ENCODE assay signal across 8 cellular contexts in genomic region chr9:37920471-37921167, GRCh38. TPM values are rescaled to one million over a fixed set of nuclear protein-coding genes. Genes with fewer than 3 reads are reported as not detected.
DNase-seq lines count a peak whose midpoint lies in the region; ATAC-seq and TF ChIP-seq lines count a peak whose summit lies in the region.

No MANE protein-coding gene starts in this region.

- H3K9me3 ChIP-seq in mammary epithelial cell (replicated peaks; ENCODE audit: insufficient read depth, low read length) (no peaks in the 10 kb centered on the region), upper lobe of right lung (no peaks in the 10 kb centered on the region)

- H3K4me2 ChIP-seq in mammary epithelial cell (ENCODE audit: insufficient read depth, low read depth, low read length): peak overlapping the region; percentile 77

- no peak overlapping the region for H3K27ac ChIP-seq in mammary epithelial cell (ENCODE audit: insufficient read depth, low read depth, low read length)
- H3K27ac ChIP-seq in upper lobe of right lung: no peak overlapping the region

- no TSS peak for BruUV-seq in mammary epithelial cell (replicated peaks; lab: Mats Ljungman, UMichigan)

- H3K4me3 ChIP-seq in mammary epithelial cell (replicated peaks in 1 of 3; ENCODE audit: insufficient read depth in 1 of 3, low read depth in 2 of 3, low read length in 3 of 3) (no peak overlapping the region), upper lobe of right lung (no peak overlapping the region)

- dilution Hi-C loops in mammary epithelial cell (cut with HindIII; ENCODE audit: low sequenced_read_pairs): no loop called here

- H4K20me1 ChIP-seq in mammary epithelial cell (ENCODE audit: insufficient read depth, low read length): no peaks in the 10 kb centered on the region

- ATAC-seq in HG03280 (IDR thresholded peaks at IDR 0.05; ENCODE audit: unreplicated experiment) (peak; percentile 59), upper lobe of right lung (peak; percentile 6), GM21717 (IDR thresholded peaks at IDR 0.05; ENCODE audit: unreplicated experiment) (no peak)

- H3K79me2 ChIP-seq in mammary epithelial cell (ENCODE audit: insufficient read depth, low read length): peaks cover 19% of the 10 kb centered on the region

- H3K4me1 ChIP-seq in mammary epithelial cell (ENCODE audit: insufficient read depth, low read length): peaks cover 29% of the 10 kb centered on the region
- H3K4me1 ChIP-seq in upper lobe of right lung: peaks cover 19% of the 10 kb centered on the region

- WGBS in mammary epithelial cell (ENCODE audit: low coverage, missing lambda C conversion rate): 70% methylated on average over 5 of the region's 5 CpGs

- peak; percentile 27 for DNase-seq in stimulated activated CD4-positive, alpha-beta T cell treated with anti-CD3 and anti-CD28 coated beads, Interleukin-15, amount 100 ng/mL, for 24 hours
- DNase-seq in stimulated activated CD4-positive, alpha-beta T cell treated with anti-CD3 and anti-CD28 coated beads, Interleukin-4, amount 100 ng/mL, for 4 hours: no peak
- DNase-seq in mammary epithelial cell: no peak
- peak; percentile 53 for DNase-seq in upper lobe of right lung
- no peak for DNase-seq in OCI-M2 (lab: John Stamatoyannopoulos, UW; ENCODE audit: unreplicated experiment)
- no peak for DNase-seq in C1 segment of cervical spinal cord (lab: John Stamatoyannopoulos, UW)

- no peak overlapping the region for H3K9ac ChIP-seq in mammary epithelial cell (ENCODE audit: insufficient read depth, low read length)

- in situ Hi-C loops in mammary epithelial cell (cut with MboI; ENCODE audit: low sequenced_read_pairs in 2 of 2): loop anchor here (25.0 kb wide), 1 partner anchor 242 kb away; no protein-coding TSS in a partner anchor

- CTCF ChIA-PET in mammary epithelial cell (lab: Charles Lee; ENCODE audit: low non-redundant PET): interaction anchor here (0.6 kb wide), 1 partner anchor 164 kb away, joined by 7 read pairs; no protein-coding TSS in a partner anchor

- H3K36me3 ChIP-seq in mammary epithelial cell (ENCODE audit: insufficient read depth, low read length) (peaks cover 6% of the 10 kb centered on the region), upper lobe of right lung (no peaks in the 10 kb centered on the region)

- intact Hi-C loops in mammary epithelial cell (cut with micrococcal nuclease): loop anchor here (1.0 to 2.0 kb wide), 4 partner anchors 32 to 148 kb away; no protein-coding TSS in a partner anchor
- intact Hi-C loops in upper lobe of right lung (cut with DNase I): no loop called here

- no peak for TF ChIP-seq CTCF in mammary epithelial cell (conservative IDR thresholded peaks at IDR 0.05 in 1 of 2, IDR thresholded peaks at IDR 0.05 in 1 of 2; ENCODE audit: extremely low read depth in 1 of 2, insufficient read depth in 1 of 2, low read depth in 1 of 2, low read length in 2 of 2)
- TF ChIP-seq CTCF in upper lobe of right lung (IDR thresholded peaks at IDR 0.05): no peak

- H3K27me3 ChIP-seq in mammary epithelial cell (ENCODE audit: insufficient read depth, low read length): no peaks in the 10 kb centered on the region
- H3K27me3 ChIP-seq in upper lobe of right lung: no peaks in the 10 kb centered on the region

- no peak overlapping the region for H2AFZ ChIP-seq in mammary epithelial cell (ENCODE audit: low read depth, low read length)

RNA-seq across cellular contexts. Expression of gene SLC25A51, which starts 16.7 kb away (rescaled TPM):
- total RNA-seq in mammary epithelial cell: 10 to 100 TPM; 30.0 to 78.0 TPM
- polyA plus RNA-seq in mammary epithelial cell: 25.0 TPM
- polyA minus RNA-seq in mammary epithelial cell: 25.6 TPM
- 24.5 TPM for total RNA-seq in upper lobe of right lung

Comparison
In these comparisons a context has a peak if more than half of its experiments do, and no peak if none do; other contexts are left out.
1. DNase-seq: peak in stimulated activated CD4-positive, alpha-beta T cell treated with anti-CD3 and anti-CD28 coated beads, Interleukin-15, amount 100 ng/mL, for 24 hours (single experiment) and upper lobe of right lung (single experiment); none in stimulated activated CD4-positive, alpha-beta T cell treated with anti-CD3 and anti-CD28 coated beads, Interleukin-4, amount 100 ng/mL, for 4 hours (0 of 2), mammary epithelial cell (single experiment), OCI-M2 (single experiment) and C1 segment of cervical spinal cord (0 of 14).